Comparison of ENCODE assay signal across 1 cellular context in genomic region chr13:51827254-51827653, GRCh38.
TF ChIP-seq lines count a peak whose summit lies in the region.

No MANE protein-coding gene starts in this region.

TF ChIP-seq in SK-N-SH, 30 proteins besides CTCF, POLR2A, EP300 and RAD21 (continued from another document):
- TF ChIP-seq REST (IDR thresholded peaks at IDR 0.05; ENCODE audit: low read depth, low read length): no peak
- TF ChIP-seq FOSL2 (IDR thresholded peaks at IDR 0.05; ENCODE audit: borderline replicate concordance, low read depth): no peak
- no peak for TF ChIP-seq TEAD4 (IDR thresholded peaks at IDR 0.05; ENCODE audit: borderline replicate concordance, insufficient read depth)
- no peak for TF ChIP-seq TAF1 (IDR thresholded peaks at IDR 0.05; ENCODE audit: borderline replicate concordance, low read depth, low read length)
- TF ChIP-seq TCF12 (IDR thresholded peaks at IDR 0.05): no peak
